8 cellular contexts compared by ENCODE assay signal in the genomic region with DNA sequence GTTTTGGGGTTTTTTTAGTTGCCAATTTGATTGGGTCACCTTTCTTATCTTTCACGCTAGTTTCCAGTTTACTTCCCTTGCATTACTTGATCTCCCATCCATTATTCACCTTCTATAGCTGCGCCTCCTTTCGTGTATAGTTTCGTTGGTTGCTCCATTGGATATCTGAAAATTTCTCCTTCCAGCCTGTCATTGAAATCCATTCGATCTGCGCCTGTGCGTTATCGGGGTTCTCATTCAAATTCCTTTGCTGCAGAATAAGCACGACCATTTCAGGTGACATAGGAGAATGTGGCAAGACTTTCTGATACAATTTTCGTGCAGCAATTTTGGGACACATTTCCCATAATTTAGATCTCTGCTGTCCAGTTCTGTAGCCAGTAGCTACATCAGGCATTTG. TPM values are rescaled to one million over a fixed set of nuclear protein-coding genes. Genes with fewer than 3 reads are reported as not detected.
DNase-seq lines count a peak whose midpoint lies in the region; ATAC-seq and TF ChIP-seq lines count a peak whose summit lies in the region.

No MANE protein-coding gene starts in this region.

- H3K4me3 Mint-ChIP-seq in brain = peak overlapping the region; percentile 87 to 97 (median 90)

- H3K27me3 ChIP-seq in HL-60 (ENCODE audit: insufficient read depth, poor library complexity, severe bottlenecking) = no peaks in the 10 kb centered on the region

- no peaks in the 10 kb centered on the region for H3K9me3 Mint-ChIP-seq in brain

- peaks cover 55% of the 10 kb centered on the region for H3K4me1 Mint-ChIP-seq in brain

- peaks cover 20% of the 10 kb centered on the region for H3K36me3 Mint-ChIP-seq in brain

- WGBS in mesodermal cell (ENCODE audit: insufficient coverage in 2 of 2), 2 experiments = 24 to 25% methylated on average over 8 to 10 of the region's 10 CpGs

- H3K36me3 ChIP-seq in mesodermal cell (ENCODE audit: control insufficient read depth, insufficient read depth, low read length) = peaks cover 22% of the 10 kb centered on the region

- intact Hi-C loops in posterior cingulate gyrus (cut with DNase I) = loop anchor here (1.0 to 5.0 kb wide), 2 partner anchors 156 to 242 kb away; no protein-coding TSS in a partner anchor

- H3K27ac ChIP-seq in HL-60 (replicated peaks) (peak overlapping the region; percentile 82), mesodermal cell (ENCODE audit: low read depth, low read length, severe bottlenecking) (peak overlapping the region; percentile 86)

- H3K4me3 ChIP-seq in HL-60 (replicated peaks; ENCODE audit: insufficient read depth, low read length) (peak overlapping the region; percentile 73), mesodermal cell (ENCODE audit: extremely low read depth, insufficient read depth, low read length, poor library complexity, severe bottlenecking) (peak overlapping the region; percentile 67)

- H3K27me3 Mint-ChIP-seq in brain = no peaks in the 10 kb centered on the region

- TF ChIP-seq CTCF in HL-60 (IDR thresholded peaks at IDR 0.05; ENCODE audit: insufficient read depth, low read length) (no peak), brain (conservative IDR thresholded peaks at IDR 0.05) (no peak)

- DNase-seq in AG08396 (ENCODE audit: low spot score) (peak; percentile 19), HL-60 (ENCODE audit: low read depth in 1 of 2, low spot score in 1 of 2) (no peak), posterior cingulate gyrus (no peak), NCI-H2081 treated with DMSO at 0.1 percent for 48 hours (lab: John Stamatoyannopoulos, UW) (no peak), hepatic stellate cell (ENCODE audit: low spot score) (no peak)

- ATAC-seq in GM21515 (IDR thresholded peaks at IDR 0.05; ENCODE audit: unreplicated experiment) = no peak

- no peaks in the 10 kb centered on the region for H3K4me1 ChIP-seq in mesodermal cell (ENCODE audit: control insufficient read depth, insufficient read depth, low read length, poor library complexity, severe bottlenecking)

- H3K27ac Mint-ChIP-seq in brain = peak overlapping the region; percentile 84 to 97 (median 93)

- H3K9me3 ChIP-seq in mesodermal cell (ENCODE audit: control insufficient read depth, low read length) = no peaks in the 10 kb centered on the region

RNA-seq across cellular contexts. Expression of a gene that starts 0.8 kb away (rescaled TPM):
- 7.0 TPM for polyA plus RNA-seq in brain (ENCODE audit: insufficient read depth, low read depth, low replicate concordance)
- polyA plus RNA-seq in mesodermal cell (2013, experiment 1 of 2) = 24.0 TPM
- polyA plus RNA-seq in mesodermal cell (2013, experiment 2 of 2) = 23.8 TPM

RNA-seq across cellular contexts. Expression of a gene that starts 0.9 kb away (rescaled TPM):
- 6.2 TPM for polyA plus RNA-seq in brain (ENCODE audit: insufficient read depth, low read depth, low replicate concordance)
- 20.7 TPM for polyA plus RNA-seq in mesodermal cell (2013, experiment 1 of 2)
- 23.4 TPM for polyA plus RNA-seq in mesodermal cell (2013, experiment 2 of 2)
